ENCODE assay signal across 8 cellular contexts in the genomic region with DNA sequence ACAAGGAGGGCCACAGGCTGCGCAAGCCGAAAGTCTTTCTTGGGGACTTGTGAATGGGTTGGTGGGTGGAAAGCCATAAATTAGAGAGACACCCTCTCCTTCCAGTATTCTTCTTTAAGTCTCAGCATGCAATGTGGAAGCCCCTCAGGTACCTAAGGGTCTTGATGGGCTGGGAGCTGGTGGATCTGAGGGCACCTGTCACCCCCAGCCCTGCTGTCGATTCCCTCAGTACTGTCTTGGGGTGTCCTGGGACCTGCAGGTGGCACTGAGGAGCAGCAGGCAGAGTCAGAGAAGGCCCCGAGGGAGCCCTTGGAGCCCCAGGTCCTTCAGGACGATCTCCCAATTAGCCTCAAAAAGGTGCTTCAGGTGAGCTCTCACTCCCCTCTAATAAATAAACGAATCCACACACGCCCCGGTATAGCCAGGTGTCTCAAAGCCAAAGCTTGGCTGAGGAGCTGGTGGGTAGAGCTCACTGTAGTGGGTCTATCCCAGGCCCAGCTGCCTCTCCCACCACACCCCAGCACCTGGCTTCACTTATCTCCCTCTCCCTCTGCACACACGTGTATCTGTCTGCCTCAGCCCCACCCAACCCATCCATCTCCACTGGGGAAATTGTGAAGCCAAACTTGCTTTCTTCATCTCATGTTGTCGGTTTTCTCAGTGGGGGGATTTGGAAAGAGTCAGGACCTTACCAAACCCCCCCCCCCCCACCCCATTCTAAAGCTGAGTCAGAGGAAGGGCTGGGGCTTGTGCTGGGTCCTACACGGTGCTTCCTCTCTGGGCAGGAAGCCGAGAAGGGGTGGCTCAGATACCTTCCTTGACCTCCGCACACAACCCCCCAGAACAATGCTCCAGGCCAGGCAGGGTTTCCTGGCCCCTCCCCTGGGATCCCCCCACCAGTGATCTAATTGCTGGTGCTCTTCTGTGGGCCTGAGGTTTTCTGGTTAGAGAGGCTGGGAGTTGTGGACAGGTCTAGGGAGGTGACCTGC. TPM values are rescaled to one million over a fixed set of nuclear protein-coding genes. Genes with fewer than 3 reads are reported as not detected.
DNase-seq lines count a peak whose midpoint lies in the region; ATAC-seq and TF ChIP-seq lines count a peak whose summit lies in the region.

No MANE protein-coding gene starts in this region.

- peaks cover 1% of the 10 kb centered on the region for H3K36me3 ChIP-seq in H7 (replicated peaks; ENCODE audit: control insufficient read depth, insufficient read depth, low read length)
- peaks cover 20 to 30% of the 10 kb centered on the region in 2 donors for H3K36me3 ChIP-seq in muscle layer of duodenum (ENCODE audit: control insufficient read depth in 1 of 2, insufficient read depth in 2 of 2, low read length in 2 of 2)

- H3K27me3 ChIP-seq in H7 (ENCODE audit: control insufficient read depth, insufficient read depth, low read length) (peaks cover 18% of the 10 kb centered on the region), dorsolateral prefrontal cortex (no peaks in the 10 kb centered on the region), muscle layer of duodenum (ENCODE audit: low read depth, low read length) (no peaks in the 10 kb centered on the region)

- peak; percentile 39 for ATAC-seq in SK-N-SH treated with all-trans-retinoic acid at 6 μM for 48 hours
- ATAC-seq in GM21737 (IDR thresholded peaks at IDR 0.05; ENCODE audit: unreplicated experiment) = no peak
- no peak for ATAC-seq in HG02759 (IDR thresholded peaks at IDR 0.05; ENCODE audit: unreplicated experiment)

- CTCF ChIA-PET in AG04449 (lab: Yijun Ruan, JAX) = interaction anchor here (0.9 to 20.6 kb wide), 9 partner anchors 7 to 120 kb away, joined by 3 to 433 read pairs (median 4); a partner anchor contains a TSS

- intact Hi-C loops in dorsolateral prefrontal cortex (cut with DNase I) = loop anchor here in 1 of 2 donors (5.0 kb wide), 3 partner anchors 35 to 90 kb away; a partner anchor contains a TSS

- H3K9me3 ChIP-seq in muscle layer of duodenum (ENCODE audit: control insufficient read depth in 1 of 2, low read length in 2 of 2) = no peaks in the 10 kb centered on the region

- peak; percentile 39 for TF ChIP-seq CTCF in AG04449 (IDR thresholded peaks at IDR 0.05; ENCODE audit: insufficient read depth, low read length, missing control alignments)
- TF ChIP-seq CTCF in dorsolateral prefrontal cortex (IDR thresholded peaks at IDR 0.05 in 54 of 56, conservative IDR thresholded peaks at IDR 0.05 in 2 of 56; ENCODE audit: low read depth in 1 of 56, partially characterized antibody in 56 of 56) = peak in 12 of 56 donors; percentile 15 to 35 (median 20)

- peaks cover 12 to 22% of the 10 kb centered on the region in 2 donors for H3K4me1 ChIP-seq in muscle layer of duodenum (ENCODE audit: control insufficient read depth in 1 of 2, insufficient read depth in 2 of 2, low read length in 2 of 2)

- DNase-seq in AG04449 (ENCODE audit: low read depth, low spot score) (no peak), H7 (peak; percentile 79), dorsolateral prefrontal cortex (no peak), HCEC 1CT (no peak)

- H3K27ac ChIP-seq in dorsolateral prefrontal cortex (peak overlapping the region in 48 of 59 donors; percentile 14 to 96 (median 86)), muscle layer of duodenum (ENCODE audit: low read length) (peak overlapping the region; percentile 63)

- POLR2A ChIA-PET in AG04449 (lab: Yijun Ruan, JAX) = interaction anchor here (1.0 kb wide), 1 partner anchor 97 kb away, joined by 4 read pairs; a partner anchor contains a TSS

- H3K4me3 ChIP-seq in AG04449 (ENCODE audit: low read depth, low read length) = peak overlapping the region; percentile 71
- no peak overlapping the region; the same call in 1 of the 2 replicates for H3K4me3 ChIP-seq in H7 (ENCODE audit: insufficient read depth, low read depth, low read length)
- H3K4me3 ChIP-seq in dorsolateral prefrontal cortex = peak overlapping the region; percentile 53 to 96 (median 81)
- peak overlapping the region; percentile 68 to 79 for H3K4me3 ChIP-seq in muscle layer of duodenum (ENCODE audit: low read depth in 1 of 2, low read length in 2 of 2)

TF ChIP-seq in SK-N-SH treated with all-trans-retinoic acid at 6 μM for 48 hours, 23 proteins besides CTCF, POLR2A, EP300 and RAD21:
- TF ChIP-seq BACH2 (CRISPR knock-in tag; IDR thresholded peaks at IDR 0.05; ENCODE audit: borderline replicate concordance) = no peak
- no peak for TF ChIP-seq GLIS3 (CRISPR knock-in tag; IDR thresholded peaks at IDR 0.05)
- TF ChIP-seq, protein P1, sequence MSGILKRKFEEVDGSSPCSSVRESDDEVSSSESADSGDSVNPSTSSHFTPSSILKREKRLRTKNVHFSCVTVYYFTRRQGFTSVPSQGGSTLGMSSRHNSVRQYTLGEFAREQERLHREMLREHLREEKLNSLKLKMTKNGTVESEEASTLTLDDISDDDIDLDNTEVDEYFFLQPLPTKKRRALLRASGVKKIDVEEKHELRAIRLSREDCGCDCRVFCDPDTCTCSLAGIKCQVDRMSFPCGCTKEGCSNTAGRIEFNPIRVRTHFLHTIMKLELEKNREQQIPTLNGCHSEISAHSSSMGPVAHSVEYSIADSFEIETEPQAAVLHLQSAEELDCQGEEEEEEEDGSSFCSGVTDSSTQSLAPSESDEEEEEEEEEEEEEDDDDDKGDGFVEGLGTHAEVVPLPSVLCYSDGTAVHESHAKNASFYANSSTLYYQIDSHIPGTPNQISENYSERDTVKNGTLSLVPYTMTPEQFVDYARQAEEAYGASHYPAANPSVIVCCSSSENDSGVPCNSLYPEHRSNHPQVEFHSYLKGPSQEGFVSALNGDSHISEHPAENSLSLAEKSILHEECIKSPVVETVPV (CRISPR knock-in tag; IDR thresholded peaks at IDR 0.05) = no peak
- no peak for TF ChIP-seq PPARA (CRISPR knock-in tag; IDR thresholded peaks at IDR 0.05; ENCODE audit: borderline replicate concordance)
- TF ChIP-seq ZFP3 (CRISPR knock-in tag; IDR thresholded peaks at IDR 0.05) = no peak
- TF ChIP-seq ISL1 (CRISPR knock-in tag; IDR thresholded peaks at IDR 0.05) = no peak

RNA-seq across cellular contexts. Expression of a gene that starts 1.6 kb away (rescaled TPM):
- 34.9 and 35.0 TPM in 2 replicates for total RNA-seq in H7 (2014; rRNA removed; shearing (Covaris generic))
- total RNA-seq in dorsolateral prefrontal cortex = 100 to 1,000 TPM in 2 of 120 experiments, 10 to 100 TPM in 118; 32.1 to 108 (median 62.7) TPM

RNA-seq across cellular contexts. Expression of a gene that starts 10.8 kb away (rescaled TPM):
- 59.5 and 59.6 TPM in 2 replicates for total RNA-seq in H7 (2014; rRNA removed; shearing (Covaris generic))
- total RNA-seq in dorsolateral prefrontal cortex = 1 to 10 TPM in 83 of 120 experiments, under 1 TPM in 31, not detected in 6; 0.41 to 3.5 (median 1.3) TPM

RNA-seq across cellular contexts. Expression of a gene that starts 19.1 kb away (rescaled TPM):
- not detected in 2 replicates for total RNA-seq in H7 (2014; rRNA removed; shearing (Covaris generic))
- 1 to 10 TPM in 1 of 120 experiments, under 1 TPM in 15, not detected in 104; 0.14 to 1.1 (median 0.40) TPM for total RNA-seq in dorsolateral prefrontal cortex

RNA-seq across cellular contexts. Expression of a gene that starts 19.1 kb away (rescaled TPM):
- 0.31 and 1.5 TPM in 2 replicates for total RNA-seq in H7 (2014; rRNA removed; shearing (Covaris generic))
- total RNA-seq in dorsolateral prefrontal cortex = 1 to 10 TPM in 51 of 120 experiments, under 1 TPM in 62, not detected in 7; 0.19 to 3.1 (median 0.92) TPM

RNA-seq across cellular contexts. Expression of a gene that starts 25.9 kb away (rescaled TPM):
- total RNA-seq in H7 (2014; rRNA removed; shearing (Covaris generic)) = 17.5 and 24.9 TPM in 2 replicates
- 10 to 100 TPM in 118 of 120 experiments, 1 to 10 TPM in 2; 9.3 to 41.7 (median 22.4) TPM for total RNA-seq in dorsolateral prefrontal cortex

Comparison
In these comparisons a context has a peak if more than half of its experiments do, and no peak if none do; other contexts are left out.
1. RNA of a gene that starts 10.8 kb away (total RNA-seq): 59.5 to 59.6 TPM in H7; 0.41 to 3.5 TPM in dorsolateral prefrontal cortex; every median in the first group is over 10 times any median in the second.